Comparison of ENCODE assay signal across 19 cellular contexts in genomic region chr12:123843912-123844748, GRCh38.
"Had no signal": no experiment of that assay in that cellular context is flagged by ENCODE, and none has a peak within 500 bp of the region (broad histone marks: within the 10 kb centered on the region; RNA-seq: fewer than 3 reads in every experiment).

No MANE protein-coding gene starts in this region.

- DNase-seq: activated CD4-positive, alpha-beta T cell treated with anti-CD3 and anti-CD28 coated beads, Interleukin-2, amount 50 U/mL, for 1 hour; activated gamma-delta T cell treated with Interleukin-2 at 50 U/mL for 16 hours; activated naive CD8-positive, alpha-beta T cell treated with anti-CD3 and anti-CD28 coated beads for 36 hours; amniotic stem cell; dermis blood vessel endothelial cell; effector memory CD4-positive, alpha-beta T cell; foreskin fibroblast; hypothalamus; islet precursor cell; midbrain; stimulated activated CD4-positive, alpha-beta T cell treated with anti-CD3 and anti-CD28 coated beads, Interleukin-4, amount 100 ng/mL, for 1 hour; stimulated activated naive CD8-positive, alpha-beta T cell treated with anti-CD3 and anti-CD28 coated beads, Interleukin-15, amount 100 ng/mL, for 72 hours; T-cell; trophoblast cell had no signal

- H3K4me3 ChIP-seq: lung, smooth muscle cell had no signal

- ATAC-seq: activated CD4-positive, CD25-positive, alpha-beta regulatory T cell treated with anti-CD3 and anti-CD28 coated beads, Interleukin-2, amount 50 U/mL, for 24 hours; left lobe of liver; sciatic nerve; stimulated activated naive CD8-positive, alpha-beta T cell treated with anti-CD3 and anti-CD28 coated beads, Interleukin-15, amount 100 ng/mL, for 72 hours; T-cell had no signal

- H3K4me2 ChIP-seq: smooth muscle cell had no signal
